ENCODE assay signal across 8 cellular contexts in the genomic region with DNA sequence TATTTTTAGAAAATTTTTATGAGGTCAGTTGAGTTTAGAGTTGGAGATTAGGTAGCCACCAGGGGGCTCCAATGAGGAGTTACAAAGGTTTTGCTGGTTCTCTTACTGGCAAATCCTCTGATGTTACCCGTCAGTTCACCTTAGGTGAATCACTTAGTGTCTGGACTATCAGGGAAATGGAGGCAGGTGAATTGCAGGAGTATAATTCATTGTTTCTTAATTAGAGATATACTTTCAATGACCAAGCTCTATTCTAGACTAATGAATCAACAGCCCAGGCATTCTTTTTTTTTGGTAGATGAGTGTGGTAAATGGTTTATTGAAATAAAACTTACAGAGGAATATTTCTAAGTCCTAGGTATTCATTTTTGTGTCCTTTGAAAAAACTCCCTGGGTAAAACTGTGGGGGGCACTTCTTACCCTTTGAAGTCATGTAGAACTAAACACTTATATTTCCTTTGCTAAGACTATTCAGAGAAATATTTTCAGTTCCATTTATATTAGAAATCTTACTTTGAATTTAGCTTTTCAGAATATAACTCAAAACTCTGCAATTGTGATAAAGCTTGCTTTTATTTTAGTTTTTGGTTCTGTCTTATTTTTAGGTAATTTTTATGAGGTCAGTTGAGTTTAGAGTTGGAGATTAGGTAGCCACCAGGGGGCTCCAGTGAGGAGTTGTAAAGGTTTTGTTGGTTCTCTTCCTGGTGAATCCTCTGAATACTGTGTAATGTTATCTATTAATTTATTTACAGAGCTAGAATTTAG. TPM values are rescaled to one million over a fixed set of nuclear protein-coding genes. Genes with fewer than 3 reads are reported as not detected.
DNase-seq lines count a peak whose midpoint lies in the region; ATAC-seq and TF ChIP-seq lines count a peak whose summit lies in the region.

No MANE protein-coding gene starts in this region.

- no peaks in the 10 kb centered on the region for H3K9me3 ChIP-seq in upper lobe of right lung

- H3K36me3 ChIP-seq in GM23338 (ENCODE audit: insufficient read depth) (peaks cover 50% of the 10 kb centered on the region), upper lobe of right lung (peaks cover 97% of the 10 kb centered on the region)

- H3K27me3 Mint-ChIP-seq in GM23338 (ENCODE audit: insufficient read depth, low read depth, poor library complexity) = no peaks in the 10 kb centered on the region
- no peaks in the 10 kb centered on the region for H3K27me3 Mint-ChIP-seq in nephron (ENCODE audit: low read depth)

- intact Hi-C loops in upper lobe of right lung (cut with DNase I) = no loop called here

- H3K79me2 ChIP-seq in GM23338 (replicated peaks; ENCODE audit: insufficient read depth) = peaks cover 80% of the 10 kb centered on the region

- H3K4me3 ChIP-seq in GM23338 = no peak overlapping the region
- no peak overlapping the region for H3K4me3 ChIP-seq in epithelial cell of proximal tubule (ENCODE audit: low read depth, low read length)
- no peak overlapping the region for H3K4me3 ChIP-seq in upper lobe of right lung

- in situ Hi-C loops in ACHN (cut with HindIII; ENCODE audit: low pct_ligation_motif_present, low pct_unique_long_range_greater_than_20kb, low sequenced_read_pairs) = no loop called here

- H3K9me3 Mint-ChIP-seq in GM23338 (no peaks in the 10 kb centered on the region), nephron (no peaks in the 10 kb centered on the region)

- H3K4me1 ChIP-seq in GM23338 (ENCODE audit: insufficient read depth) = no peaks in the 10 kb centered on the region
- no peaks in the 10 kb centered on the region for H3K4me1 ChIP-seq in upper lobe of right lung

- H3K9me2 ChIP-seq in GM23338 (ENCODE audit: insufficient read depth) = no peaks in the 10 kb centered on the region

- DNase-seq in ACHN = peak; percentile 77
- peak; percentile 89 for DNase-seq in GM23338 (ENCODE audit: low spot score)
- peak; percentile 44 for DNase-seq in NCI-H748 treated with DMSO at 0.1 percent for 48 hours (lab: John Stamatoyannopoulos, UW)
- peak; percentile 33 to 40 for DNase-seq in activated CD8-positive, alpha-beta memory T cell treated with anti-CD3 and anti-CD28 coated beads for 4 hours (ENCODE audit: low read depth in 2 of 2)
- no peak for DNase-seq in epithelial cell of proximal tubule (ENCODE audit: low read depth)
- DNase-seq in upper lobe of right lung = no peak

- H3K4me1 Mint-ChIP-seq in GM23338 (peaks cover 3% of the 10 kb centered on the region; the same call in 1 of the 3 replicates), nephron (no peaks in the 10 kb centered on the region)

- no peak overlapping the region for H3K4me2 ChIP-seq in GM23338

- ATAC-seq in GM23338 (peak; percentile 85), upper lobe of right lung (peak; percentile 66), GM19452 (IDR thresholded peaks at IDR 0.05; ENCODE audit: unreplicated experiment) (no peak)

- H3K27ac ChIP-seq in GM23338 (ENCODE audit: low read depth) = no peak overlapping the region
- no peak overlapping the region for H3K27ac ChIP-seq in upper lobe of right lung

- H3K27ac Mint-ChIP-seq in GM23338 (no peak overlapping the region), nephron (peak overlapping the region in 1 of 3 experiments; percentile 68)

- peaks cover 21% of the 10 kb centered on the region for H3F3A ChIP-seq in GM23338 (replicated peaks; ENCODE audit: low read depth)

- peaks cover 87% of the 10 kb centered on the region for H3K36me3 Mint-ChIP-seq in GM23338 (ENCODE audit: low read depth)
- peaks cover 70% of the 10 kb centered on the region for H3K36me3 Mint-ChIP-seq in nephron (ENCODE audit: low read depth)

- no peak overlapping the region for H2AFZ ChIP-seq in GM23338

- peak; percentile 57 to 78 for TF ChIP-seq CTCF in GM23338 (conservative IDR thresholded peaks at IDR 0.05; ENCODE audit: low read depth in 2 of 2)
- peak; percentile 73 for TF ChIP-seq CTCF in epithelial cell of proximal tubule (conservative IDR thresholded peaks at IDR 0.05; ENCODE audit: low read depth, low read length)
- TF ChIP-seq CTCF in nephron (IDR thresholded peaks at IDR 0.05; ENCODE audit: unreplicated experiment in 3 of 3) = peak; percentile 45 to 52 (median 52)
- peak; percentile 62 for TF ChIP-seq CTCF in upper lobe of right lung (IDR thresholded peaks at IDR 0.05)

- no peak overlapping the region for H3K4me3 Mint-ChIP-seq in GM23338
- H3K4me3 Mint-ChIP-seq in nephron = no peak overlapping the region

- H3K27me3 ChIP-seq in GM23338 (ENCODE audit: insufficient read depth) = no peaks in the 10 kb centered on the region
- H3K27me3 ChIP-seq in upper lobe of right lung = no peaks in the 10 kb centered on the region

- H4K20me1 ChIP-seq in GM23338 (replicated peaks; ENCODE audit: insufficient read depth) = peaks cover 49% of the 10 kb centered on the region

TF ChIP-seq in GM23338, 12 proteins besides CTCF, POLR2A, EP300 and RAD21 (continues in another document):
- TF ChIP-seq, protein P1, sequence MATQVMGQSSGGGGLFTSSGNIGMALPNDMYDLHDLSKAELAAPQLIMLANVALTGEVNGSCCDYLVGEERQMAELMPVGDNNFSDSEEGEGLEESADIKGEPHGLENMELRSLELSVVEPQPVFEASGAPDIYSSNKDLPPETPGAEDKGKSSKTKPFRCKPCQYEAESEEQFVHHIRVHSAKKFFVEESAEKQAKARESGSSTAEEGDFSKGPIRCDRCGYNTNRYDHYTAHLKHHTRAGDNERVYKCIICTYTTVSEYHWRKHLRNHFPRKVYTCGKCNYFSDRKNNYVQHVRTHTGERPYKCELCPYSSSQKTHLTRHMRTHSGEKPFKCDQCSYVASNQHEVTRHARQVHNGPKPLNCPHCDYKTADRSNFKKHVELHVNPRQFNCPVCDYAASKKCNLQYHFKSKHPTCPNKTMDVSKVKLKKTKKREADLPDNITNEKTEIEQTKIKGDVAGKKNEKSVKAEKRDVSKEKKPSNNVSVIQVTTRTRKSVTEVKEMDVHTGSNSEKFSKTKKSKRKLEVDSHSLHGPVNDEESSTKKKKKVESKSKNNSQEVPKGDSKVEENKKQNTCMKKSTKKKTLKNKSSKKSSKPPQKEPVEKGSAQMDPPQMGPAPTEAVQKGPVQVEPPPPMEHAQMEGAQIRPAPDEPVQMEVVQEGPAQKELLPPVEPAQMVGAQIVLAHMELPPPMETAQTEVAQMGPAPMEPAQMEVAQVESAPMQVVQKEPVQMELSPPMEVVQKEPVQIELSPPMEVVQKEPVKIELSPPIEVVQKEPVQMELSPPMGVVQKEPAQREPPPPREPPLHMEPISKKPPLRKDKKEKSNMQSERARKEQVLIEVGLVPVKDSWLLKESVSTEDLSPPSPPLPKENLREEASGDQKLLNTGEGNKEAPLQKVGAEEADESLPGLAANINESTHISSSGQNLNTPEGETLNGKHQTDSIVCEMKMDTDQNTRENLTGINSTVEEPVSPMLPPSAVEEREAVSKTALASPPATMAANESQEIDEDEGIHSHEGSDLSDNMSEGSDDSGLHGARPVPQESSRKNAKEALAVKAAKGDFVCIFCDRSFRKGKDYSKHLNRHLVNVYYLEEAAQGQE (IDR thresholded peaks at IDR 0.05; ENCODE audit: unreplicated experiment) = no peak
- no peak for TF ChIP-seq NANOG (IDR thresholded peaks at IDR 0.05; ENCODE audit: borderline replicate concordance)
- no peak for TF ChIP-seq POLR2AphosphoS5 (IDR thresholded peaks at IDR 0.05; ENCODE audit: low read depth)

RNA-seq across cellular contexts. Expression of a gene that starts 17.7 kb away (rescaled TPM):
- 132 and 180 TPM in 2 replicates for total RNA-seq in GM23338 (2014; rRNA removed; shearing (Covaris generic))
- 360 and 369 TPM in 2 replicates for polyA plus RNA-seq in GM23338 (2016; fragmentation: Nextera tagmentation; extraction: Ambion mirVana)
- total RNA-seq in epithelial cell of proximal tubule (90.3 and 109 TPM in 2 replicates), upper lobe of right lung (62.8 TPM)

RNA-seq across cellular contexts. Expression of a gene that starts 24.8 kb away (rescaled TPM):
- 8.7 and 11.6 TPM in 2 replicates for total RNA-seq in GM23338 (2014; rRNA removed; shearing (Covaris generic))
- 4.0 and 4.1 TPM in 2 replicates for polyA plus RNA-seq in GM23338 (2016; fragmentation: Nextera tagmentation; extraction: Ambion mirVana)
- total RNA-seq in epithelial cell of proximal tubule = 7.0 and 8.0 TPM in 2 replicates
- total RNA-seq in upper lobe of right lung = 1.6 TPM

Comparison
In these comparisons a context has a peak if more than half of its experiments do, and no peak if none do; other contexts are left out.
1. DNase-seq: peak in ACHN (single experiment), GM23338 (single experiment), NCI-H748 treated with DMSO at 0.1 percent for 48 hours (single experiment) and activated CD8-positive, alpha-beta memory T cell treated with anti-CD3 and anti-CD28 coated beads for 4 hours (2 of 2); none in epithelial cell of proximal tubule (single experiment) and upper lobe of right lung (single experiment).
2. Peak in every context shown above with its lines, with median percentiles within 50 percentile points of each other: CTCF ChIP-seq.